11 cellular contexts compared by ENCODE assay signal in genomic region chr12:105092336-105092735, GRCh38. TPM values are rescaled to one million over a fixed set of nuclear protein-coding genes. Genes with fewer than 3 reads are reported as not detected.
A peak's percentile ranks its signal among the peaks of the same experiment; 100 is the strongest.
DNase-seq lines count a peak whose midpoint lies in the region; ATAC-seq and TF ChIP-seq lines count a peak whose summit lies in the region.
"Had no signal": no experiment of that assay in that cellular context is flagged by ENCODE, and none has a peak within 500 bp of the region (broad histone marks: within the 10 kb centered on the region; RNA-seq: fewer than 3 reads in every experiment).

No MANE protein-coding gene starts in this region.

- H3K4me3 ChIP-seq in H7 (ENCODE audit: insufficient read depth, low read depth, low read length) (no peak overlapping the region; the same call in 1 of the 2 replicates), esophagus (ENCODE audit: low read depth in 1 of 2, low read length in 2 of 2) (peak overlapping the region; percentile 11 to 40), uterus (no peak overlapping the region)

- DNase-seq in H7 (peak; percentile 62), NCI-H69 (lab: John Stamatoyannopoulos, UW) (peak; percentile 82), nephron progenitor cell (no peak), uterus (no peak), anterior cingulate cortex (lab: John Stamatoyannopoulos, UW) (no peak)
- DNase-seq in activated naive CD4-positive, alpha-beta T cell treated with anti-CD3 and anti-CD28 coated beads, Interleukin-2, amount 50 U/mL, for 72 hours (ENCODE audit: low spot score in 2 of 2): no peak
- DNase-seq: naive B cell, NCI-H1417 treated with DMSO at 0.1 percent for 48 hours, T-helper 9 cell had no signal

- TF ChIP-seq POLR2A in uterus (IDR thresholded peaks at IDR 0.05): no peak

- no peaks in the 10 kb centered on the region for H3K27me3 ChIP-seq in H7 (ENCODE audit: control insufficient read depth, insufficient read depth, low read length)
- H3K27me3 ChIP-seq in esophagus (ENCODE audit: control insufficient read depth in 1 of 2, insufficient read depth in 2 of 2, low read length in 2 of 2): no peaks in the 10 kb centered on the region
- H3K27me3 ChIP-seq in uterus: no peaks in the 10 kb centered on the region

- H3K9me3 ChIP-seq in esophagus (ENCODE audit: control insufficient read depth in 2 of 2, insufficient read depth in 1 of 2, low read depth in 1 of 2, low read length in 1 of 2) (peaks cover 0 to 1% of the 10 kb centered on the region in 2 donors), uterus (peaks cover 0 to 3% of the 10 kb centered on the region in 2 donors)

- H3K4me1 ChIP-seq in esophagus (ENCODE audit: control insufficient read depth in 2 of 2, insufficient read depth in 2 of 2, low read length in 1 of 2) (no peaks in the 10 kb centered on the region), uterus (no peaks in the 10 kb centered on the region)

- H3K36me3 ChIP-seq in H7 (replicated peaks; ENCODE audit: control insufficient read depth, insufficient read depth, low read length) (no peaks in the 10 kb centered on the region), esophagus (ENCODE audit: control insufficient read depth in 2 of 2, insufficient read depth in 2 of 2, low read length in 1 of 2) (no peaks in the 10 kb centered on the region), uterus (no peaks in the 10 kb centered on the region)

- peaks cover 11% of the 10 kb centered on the region for H3K36me3 Mint-ChIP-seq in nephron progenitor cell (ENCODE audit: low read depth)
- H3K36me3 Mint-ChIP-seq in activated naive CD4-positive, alpha-beta T cell treated with anti-CD3 and anti-CD28 coated beads, Interleukin-2, amount 50 U/mL, for 72 hours: no peaks in the 10 kb centered on the region

- peaks cover 40% of the 10 kb centered on the region for H3K27me3 Mint-ChIP-seq in nephron progenitor cell (ENCODE audit: low read depth, poor library complexity)

- no peak for ATAC-seq in GM19463 (IDR thresholded peaks at IDR 0.05; ENCODE audit: unreplicated experiment)
- ATAC-seq in activated naive CD4-positive, alpha-beta T cell treated with anti-CD3 and anti-CD28 coated beads, Interleukin-2, amount 50 U/mL, for 72 hours: no peak

- peaks cover 11% of the 10 kb centered on the region for H3K4me1 Mint-ChIP-seq in nephron progenitor cell

- H3K27ac ChIP-seq in esophagus (ENCODE audit: low read depth in 2 of 2, low read length in 1 of 2) (peak overlapping the region in 1 of 2 donors; percentile 26), uterus (no peak overlapping the region)

- intact Hi-C loops in uterus (cut with DNase I; ENCODE audit: low total_unique reads): no loop called here

- H3K9me3 Mint-ChIP-seq in nephron progenitor cell: peaks cover 37% of the 10 kb centered on the region
- H3K9me3 Mint-ChIP-seq in activated naive CD4-positive, alpha-beta T cell treated with anti-CD3 and anti-CD28 coated beads, Interleukin-2, amount 50 U/mL, for 72 hours: peaks cover 6% of the 10 kb centered on the region in 2 donors

- TF ChIP-seq CTCF in nephron progenitor cell (IDR thresholded peaks at IDR 0.05) (no peak), uterus (IDR thresholded peaks at IDR 0.05) (no peak)

- no peak overlapping the region for H3K27ac Mint-ChIP-seq in nephron progenitor cell
- H3K27ac Mint-ChIP-seq in activated naive CD4-positive, alpha-beta T cell treated with anti-CD3 and anti-CD28 coated beads, Interleukin-2, amount 50 U/mL, for 72 hours: no peak overlapping the region
- H3K27ac Mint-ChIP-seq: naive B cell had no signal

- H3K4me3 Mint-ChIP-seq in nephron progenitor cell: peak overlapping the region; percentile 25
- H3K4me3 Mint-ChIP-seq: naive B cell had no signal

- WGBS in esophagus, 2 donors: 35 to 36% methylated on average over 13 of the region's 13 CpGs

RNA-seq across cellular contexts. Expression of gene ALDH1L2, which starts 8.1 kb away (rescaled TPM):
- 1.1 and 1.2 TPM in 2 replicates for total RNA-seq in H7 (2014; rRNA removed; shearing (Covaris generic))
- under 1 TPM; 0.10 to 0.35 TPM for polyA plus RNA-seq in esophagus
- total RNA-seq in uterus: 10 to 100 TPM in 1 of 4 donors, 1 to 10 TPM in 2, under 1 TPM in 1; 0.77 to 21.4 (median 3.0) TPM
- 1 to 10 TPM in 1 of 2 donors, under 1 TPM in 1; 0.36 to 5.7 TPM for total RNA-seq in activated naive CD4-positive, alpha-beta T cell treated with anti-CD3 and anti-CD28 coated beads, Interleukin-2, amount 50 U/mL, for 72 hours

RNA-seq across cellular contexts. Expression of gene WASHC4, which starts 15.2 kb away (rescaled TPM):
- 34.7 and 54.6 TPM in 2 replicates for total RNA-seq in H7 (2014; rRNA removed; shearing (Covaris generic))
- polyA plus RNA-seq in esophagus: 10 to 100 TPM in 1 of 2 donors, 1 to 10 TPM in 1; 8.6 to 11.6 TPM
- total RNA-seq in uterus: 100 to 1,000 TPM in 1 of 4 donors, 10 to 100 TPM in 3; 44.1 to 162 (median 59.9) TPM
- total RNA-seq in activated naive CD4-positive, alpha-beta T cell treated with anti-CD3 and anti-CD28 coated beads, Interleukin-2, amount 50 U/mL, for 72 hours: 10 to 100 TPM; 30.5 to 41.2 TPM

Comparison
In these comparisons a context has a peak if more than half of its experiments do, and no peak if none do; other contexts are left out.
1. DNase-seq: peak in H7 (single experiment) and NCI-H69 (single experiment); none in nephron progenitor cell (single experiment), uterus (0 of 2), activated naive CD4-positive, alpha-beta T cell treated with anti-CD3 and anti-CD28 coated beads, Interleukin-2, amount 50 U/mL, for 72 hours (0 of 2) and anterior cingulate cortex (0 of 58).
2. H3K4me3 ChIP-seq: peak in esophagus (2 of 2); none in H7 (single experiment) and uterus (0 of 2).